In genomic region chr20:4592316-4593148, GRCh38 we compare ENCODE assay signal across 8 cellular contexts.
A peak's percentile ranks its signal among the peaks of the same experiment; 100 is the strongest.
DNase-seq lines count a peak whose midpoint lies in the region; ATAC-seq and TF ChIP-seq lines count a peak whose summit lies in the region.

No MANE protein-coding gene starts in this region.

- peak overlapping the region in 3 of 5 experiments; percentile 11 to 69 (median 59) for H3K4me3 Mint-ChIP-seq in brain

- peak; percentile 97 to 98 for TF ChIP-seq CTCF in brain (conservative IDR thresholded peaks at IDR 0.05)

- no peak overlapping the region for H3K27ac Mint-ChIP-seq in brain

- H3K4me1 Mint-ChIP-seq in brain, result peaks cover 7% of the 10 kb centered on the region

- ATAC-seq in GM19467 (IDR thresholded peaks at IDR 0.05; ENCODE audit: unreplicated experiment) (no peak), HG03571 (IDR thresholded peaks at IDR 0.05; ENCODE audit: unreplicated experiment) (no peak)

- no peaks in the 10 kb centered on the region for H3K36me3 Mint-ChIP-seq in brain

- peaks cover 31% of the 10 kb centered on the region for H3K27me3 Mint-ChIP-seq in brain

- H3K4me3 ChIP-seq in Jurkat, Clone E6-1 (ENCODE audit: low read length), result peak overlapping the region; percentile 50

- peaks cover 0 to 8% (median 0%) of the 10 kb centered on the region in 5 experiments for H3K9me3 Mint-ChIP-seq in brain

- peak; percentile 52 for DNase-seq in EH (ENCODE audit: low read depth)
- peak; percentile 70 for DNase-seq in Jurkat, Clone E6-1 (ENCODE audit: low read depth, low spot score)
- DNase-seq in T-helper 9 cell, result peak; percentile 50
- DNase-seq in iris pigment epithelial cell (ENCODE audit: low read depth), result peak; percentile 23
- DNase-seq in stimulated activated CD4-positive, alpha-beta T cell treated with anti-CD3 and anti-CD28 coated beads, Interleukin-1b, Interleukin-23, amount 100 ng/mL, for 24 hours (ENCODE audit: low read depth in 4 of 4, low spot score in 1 of 4), result peak in 3 of 4 experiments; percentile 35 to 43 (median 37)
